28 cellular contexts compared by ENCODE assay signal in the genomic region with DNA sequence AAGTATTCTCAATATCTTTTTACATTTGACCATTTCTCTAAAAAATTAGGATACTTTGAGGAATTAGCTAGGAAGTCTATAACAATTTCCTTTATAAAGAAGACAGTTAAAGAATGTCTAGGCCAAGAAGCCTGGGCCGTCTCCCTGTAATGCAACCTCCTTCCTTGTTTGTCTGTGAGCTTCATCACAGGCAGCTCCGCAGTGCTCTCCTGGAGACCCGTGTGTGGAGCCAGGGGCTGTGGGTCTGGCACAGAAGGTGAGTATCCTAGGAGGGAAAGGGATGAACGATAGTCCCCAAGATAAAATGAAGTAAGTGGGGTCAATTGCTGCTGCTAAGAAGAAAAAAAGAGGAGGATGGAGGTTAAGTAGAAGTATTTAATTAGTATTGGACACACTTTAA.
"Had no signal": no experiment of that assay in that cellular context is flagged by ENCODE, and none has a peak within 500 bp of the region (broad histone marks: within the 10 kb centered on the region; RNA-seq: fewer than 3 reads in every experiment).

No MANE protein-coding gene starts in this region.

- H3K4me1 ChIP-seq: testis, uterus, vagina had no signal

- H3K27ac ChIP-seq: stomach, suprapubic skin, testis, thoracic aorta, thyroid gland, tibial artery, tibial nerve, transverse colon, upper lobe of left lung, upper lobe of right lung, uterus, vagina had no signal

- H3K4me3 ChIP-seq: stomach, suprapubic skin, testis, thoracic aorta, thyroid gland, tibial artery, tibial nerve, transverse colon, upper lobe of left lung, upper lobe of right lung, uterus, vagina had no signal

- H3K9me3 Mint-ChIP-seq: stimulated activated effector memory CD8-positive, alpha-beta T cell treated with anti-CD3 and anti-CD28 coated beads, Interleukin-12 subunit alpha, Interleukin-12 subunit beta, amount 100 ng/mL, for 72 hours; stimulated activated memory B cell treated with anti-CD40 and anti-IgM and Interleukin-4, amounts not matched to agents 10 μg/mL and 1 μg/mL and 100 μg/mL, for 72 hours; stimulated activated naive B cell treated with anti-CD40 and anti-IgM and Interleukin-4, amounts not matched to agents 10 μg/mL and 1 μg/mL and 100 μg/mL, for 72 hours; stimulated activated naive CD8-positive, alpha-beta T cell treated with anti-CD3 and anti-CD28 coated beads, Interleukin-15, amount 100 ng/mL, for 72 hours; stimulated activated naive CD8-positive, alpha-beta T cell treated with anti-CD3 and anti-CD28 coated beads, Interleukin-15, Interleukin-2, amounts not matched to agents 100 ng/mL and 50 ng/mL, for 24 hours; type B pancreatic cell had no signal

- H3K4me3 Mint-ChIP-seq: stimulated activated effector memory CD8-positive, alpha-beta T cell treated with anti-CD3 and anti-CD28 coated beads, Interleukin-12 subunit alpha, Interleukin-12 subunit beta, amount 100 ng/mL, for 72 hours; stimulated activated memory B cell treated with anti-CD40 and anti-IgM and Interleukin-4, amounts not matched to agents 10 μg/mL and 1 μg/mL and 100 μg/mL, for 72 hours; stimulated activated naive B cell treated with anti-CD40 and anti-IgM and Interleukin-4, amounts not matched to agents 10 μg/mL and 1 μg/mL and 100 μg/mL, for 72 hours; stimulated activated naive CD8-positive, alpha-beta T cell treated with anti-CD3 and anti-CD28 coated beads, Interleukin-15, amount 100 ng/mL, for 72 hours; stimulated activated naive CD8-positive, alpha-beta T cell treated with anti-CD3 and anti-CD28 coated beads, Interleukin-15, Interleukin-2, amounts not matched to agents 100 ng/mL and 50 ng/mL, for 24 hours; type B pancreatic cell had no signal

- H3K9me3 ChIP-seq: stomach, suprapubic skin, testis, thoracic aorta, thyroid gland, tibial artery, tibial nerve, transverse colon, upper lobe of left lung, upper lobe of right lung, uterus, vagina had no signal

- DNase-seq: stimulated activated CD4-positive, alpha-beta T cell treated with anti-CD3 and anti-CD28 coated beads, Interleukin-2, amount 100 ng/mL, for 48 hours; stimulated activated CD4-positive, alpha-beta T cell treated with anti-CD3 and anti-CD28 coated beads, Interleukin-4, amount 100 ng/mL, for 1 hour; stimulated activated CD4-positive, alpha-beta T cell treated with anti-CD3 and anti-CD28 coated beads, Interleukin-4, amount 100 ng/mL, for 24 hours; stimulated activated CD4-positive, alpha-beta T cell treated with anti-CD3 and anti-CD28 coated beads, Interleukin-4, amount 100 ng/mL, for 4 hours; stimulated activated CD8-positive, alpha-beta memory T cell treated with anti-CD3 and anti-CD28 coated beads, Interleukin-4, amount 100 ng/mL, for 48 hours; stimulated activated naive B cell treated with anti-CD40 and anti-IgM and Interleukin-4, amounts not matched to agents 10 μg/mL and 1 μg/mL and 100 μg/mL, for 72 hours; stimulated activated naive CD4-positive, alpha-beta T cell; stimulated activated naive CD4-positive, alpha-beta T cell treated with Interleukin-2 at 50 U/mL for 16 hours; stimulated activated naive CD8-positive, alpha-beta T cell treated with anti-CD3 and anti-CD28 coated beads, Interleukin-15, amount 100 ng/mL, for 72 hours; stimulated activated naive CD8-positive, alpha-beta T cell treated with anti-CD3 and anti-CD28 coated beads, Interleukin-15, Interleukin-2, amounts not matched to agents 100 U/mL and 50 U/mL, for 24 hours; stomach; substantia nigra; testis; thyroid gland; tibial artery; transverse colon; trophoblast cell; upper lobe of left lung; upper lobe of right lung; uterus had no signal

- ATAC-seq: stimulated activated effector memory CD8-positive, alpha-beta T cell treated with anti-CD3 and anti-CD28 coated beads, Interleukin-12 subunit alpha, Interleukin-12 subunit beta, amount 100 ng/mL, for 72 hours; stimulated activated memory B cell treated with anti-CD40 and anti-IgM and Interleukin-4, amounts not matched to agents 10 μg/mL and 1 μg/mL and 100 μg/mL, for 72 hours; stimulated activated naive B cell treated with anti-CD40 and anti-IgM and Interleukin-4, amounts not matched to agents 10 μg/mL and 1 μg/mL and 100 μg/mL, for 72 hours; stimulated activated naive CD8-positive, alpha-beta T cell treated with anti-CD3 and anti-CD28 coated beads, Interleukin-15, amount 100 ng/mL, for 72 hours; stimulated activated naive CD8-positive, alpha-beta T cell treated with anti-CD3 and anti-CD28 coated beads, Interleukin-15, Interleukin-2, amounts not matched to agents 100 U/mL and 50 U/mL, for 24 hours; upper lobe of right lung had no signal

- H3K27me3 ChIP-seq: stomach, suprapubic skin, testis, thyroid gland, transverse colon, upper lobe of left lung, upper lobe of right lung, uterus, vagina had no signal

- H3K36me3 Mint-ChIP-seq: stimulated activated effector memory CD8-positive, alpha-beta T cell treated with anti-CD3 and anti-CD28 coated beads, Interleukin-12 subunit alpha, Interleukin-12 subunit beta, amount 100 ng/mL, for 72 hours; stimulated activated memory B cell treated with anti-CD40 and anti-IgM and Interleukin-4, amounts not matched to agents 10 μg/mL and 1 μg/mL and 100 μg/mL, for 72 hours; stimulated activated naive B cell treated with anti-CD40 and anti-IgM and Interleukin-4, amounts not matched to agents 10 μg/mL and 1 μg/mL and 100 μg/mL, for 72 hours; type B pancreatic cell had no signal

- H3K36me3 ChIP-seq: stomach, suprapubic skin, thoracic aorta, thyroid gland, tibial artery, tibial nerve, transverse colon, upper lobe of left lung, upper lobe of right lung, uterus, vagina had no signal

- H3K27ac Mint-ChIP-seq: stimulated activated effector memory CD8-positive, alpha-beta T cell treated with anti-CD3 and anti-CD28 coated beads, Interleukin-12 subunit alpha, Interleukin-12 subunit beta, amount 100 ng/mL, for 72 hours; stimulated activated memory B cell treated with anti-CD40 and anti-IgM and Interleukin-4, amounts not matched to agents 10 μg/mL and 1 μg/mL and 100 μg/mL, for 72 hours; stimulated activated naive B cell treated with anti-CD40 and anti-IgM and Interleukin-4, amounts not matched to agents 10 μg/mL and 1 μg/mL and 100 μg/mL, for 72 hours; stimulated activated naive CD8-positive, alpha-beta T cell treated with anti-CD3 and anti-CD28 coated beads, Interleukin-15, amount 100 ng/mL, for 72 hours; stimulated activated naive CD8-positive, alpha-beta T cell treated with anti-CD3 and anti-CD28 coated beads, Interleukin-15, Interleukin-2, amounts not matched to agents 100 ng/mL and 50 ng/mL, for 24 hours; type B pancreatic cell had no signal
